18 cellular contexts compared by ENCODE assay signal in genomic region chr6:78701407-78701806, GRCh38.
DNase-seq lines count a peak whose midpoint lies in the region; ATAC-seq and TF ChIP-seq lines count a peak whose summit lies in the region.
"Had no signal": no experiment of that assay in that cellular context is flagged by ENCODE, and none has a peak within 500 bp of the region (broad histone marks: within the 10 kb centered on the region; RNA-seq: fewer than 3 reads in every experiment).

No MANE protein-coding gene starts in this region.

- peaks cover 10% of the 10 kb centered on the region for H3F3A ChIP-seq in SK-N-SH (replicated peaks; ENCODE audit: insufficient read depth)

- CTCF ChIA-PET in SK-N-SH (lab: Yijun Ruan, JAX) = no interaction called here

- H3K27ac ChIP-seq in SK-N-SH (ENCODE audit: low read depth in 2 of 2, low read length in 1 of 2) (peak overlapping the region in 1 of 2 experiments; percentile 61; a peak in 3 of 4 replicates), esophagus squamous epithelium (no peak overlapping the region)
- H3K27ac ChIP-seq: hepatocyte, thoracic aorta had no signal

- TF ChIP-seq CTCF in SK-N-SH (IDR thresholded peaks at IDR 0.05) (no peak), esophagus squamous epithelium (IDR thresholded peaks at IDR 0.05) (no peak)

- no peaks in the 10 kb centered on the region for H3K36me3 ChIP-seq in SK-N-SH (replicated peaks in 1 of 2; ENCODE audit: control insufficient read depth in 1 of 2, insufficient read depth in 2 of 2, low read length in 1 of 2)
- H3K36me3 ChIP-seq in esophagus squamous epithelium = no peaks in the 10 kb centered on the region
- H3K36me3 ChIP-seq: thoracic aorta had no signal

- no peak for TF ChIP-seq EP300 in SK-N-SH (IDR thresholded peaks at IDR 0.05; ENCODE audit: borderline replicate concordance in 1 of 2, low read depth in 1 of 2, low read length in 1 of 2)

- no peaks in the 10 kb centered on the region for H3K79me2 ChIP-seq in SK-N-SH (ENCODE audit: insufficient read depth)
- H3K79me2 ChIP-seq: hepatocyte had no signal

- no peak overlapping the region for H3K4me3 ChIP-seq in SK-N-SH (ENCODE audit: low read depth in 2 of 2, low read length in 1 of 2)
- no peak overlapping the region for H3K4me3 ChIP-seq in esophagus squamous epithelium
- H3K4me3 ChIP-seq: hepatocyte, thoracic aorta had no signal

- 4% methylated on average over 2 of the region's 2 CpGs for WGBS in SK-N-SH (ENCODE audit: low lambda C conversion rate)
- 44 to 48% methylated on average over 2 of the region's 2 CpGs for WGBS in esophagus squamous epithelium, 2 donors

- intact Hi-C loops in esophagus squamous epithelium (cut with DNase I) = no loop called here
- intact Hi-C loops in posterior vena cava (cut with DNase I) = no loop called here

- no peak for TF ChIP-seq RAD21 in SK-N-SH (IDR thresholded peaks at IDR 0.05; ENCODE audit: low read length)

- no peak for TF ChIP-seq POLR2A in esophagus squamous epithelium (IDR thresholded peaks at IDR 0.05)

- H3K4me1 ChIP-seq in SK-N-SH (ENCODE audit: control insufficient read depth in 1 of 2, insufficient read depth in 2 of 2, low read depth in 1 of 2, low read length in 1 of 2) = no peaks in the 10 kb centered on the region; a peak in 1 of 4 replicates
- H3K4me1 ChIP-seq in esophagus squamous epithelium = no peaks in the 10 kb centered on the region

- H4K20me1 ChIP-seq in SK-N-SH (ENCODE audit: insufficient read depth) = no peaks in the 10 kb centered on the region

- POLR2A ChIA-PET in SK-N-SH (lab: Yijun Ruan, JAX) = no interaction called here

- ATAC-seq in left lobe of liver = no peak
- ATAC-seq: left colon had no signal

- H3K9ac ChIP-seq in SK-N-SH = no peak overlapping the region

- H2AFZ ChIP-seq in SK-N-SH (ENCODE audit: low read depth) = no peak overlapping the region
- H2AFZ ChIP-seq: hepatocyte had no signal

- H3K9me3 ChIP-seq in SK-N-SH (no peaks in the 10 kb centered on the region), esophagus squamous epithelium (no peaks in the 10 kb centered on the region)
- H3K9me3 ChIP-seq: thoracic aorta had no signal

- DNase-seq in HCEC 1CT (peak; percentile 76), SK-N-SH (no peak), fibroblast of peridontal ligament (ENCODE audit: extremely low read depth) (peak; percentile 9), esophagus squamous epithelium (lab: John Stamatoyannopoulos, UW) (no peak), left lobe of liver (ENCODE audit: low spot score) (no peak), posterior vena cava (ENCODE audit: low spot score) (no peak), amygdala (lab: John Stamatoyannopoulos, UW) (no peak)
- DNase-seq: activated CD4-positive, CD25-positive, alpha-beta regulatory T cell treated with anti-CD3 and anti-CD28 coated beads, Interleukin-2, amount 50 U/mL, for 72 hours; activated effector memory CD4-positive, alpha-beta T cell treated with anti-CD3 and anti-CD28 coated beads, Interleukin-2, amount 50 U/mL, for 16 hours; anterior cingulate cortex; CD4-positive, CD25-positive, alpha-beta regulatory T cell; DMS79 treated with DMSO at 0.1 percent for 48 hours; left colon; NCI-H1436; NCI-H2227 treated with DMSO at 0.1 percent for 48 hours; SIG-M5 had no signal

- H3K27me3 ChIP-seq in SK-N-SH (ENCODE audit: insufficient read depth) (no peaks in the 10 kb centered on the region), esophagus squamous epithelium (no peaks in the 10 kb centered on the region)
- H3K27me3 ChIP-seq: hepatocyte had no signal

- no peaks in the 10 kb centered on the region for H3K9me2 ChIP-seq in SK-N-SH

- peak overlapping the region; percentile 2; the same call in 1 of the 2 replicates for H3K4me2 ChIP-seq in SK-N-SH
- H3K4me2 ChIP-seq: hepatocyte had no signal

TF ChIP-seq in SK-N-SH, 30 proteins besides CTCF, POLR2A, EP300 and RAD21:
- TF ChIP-seq JUND (IDR thresholded peaks at IDR 0.05) (peak; percentile 64), PBX3 (IDR thresholded peaks at IDR 0.05) (0 out of 2 replicates have a peak, but pooled peaks have one; percentile 13), USF2 (IDR thresholded peaks at IDR 0.05; ENCODE audit: borderline replicate concordance, low read depth, low read length) (no peak), RCOR1 (IDR thresholded peaks at IDR 0.05; ENCODE audit: low read length) (no peak), NFIC (IDR thresholded peaks at IDR 0.05; ENCODE audit: borderline replicate concordance) (peak; percentile 24; the same call in 1 of the 2 replicates), GATA2 (CRISPR knock-in tag; IDR thresholded peaks at IDR 0.05) (no peak), TCF12 (IDR thresholded peaks at IDR 0.05) (peak; percentile 20; the same call in 1 of the 2 replicates), FOSL2 (IDR thresholded peaks at IDR 0.05; ENCODE audit: borderline replicate concordance, low read depth) (peak; percentile 83)

Comparison
In these comparisons a context has a peak if more than half of its experiments do, and no peak if none do; other contexts are left out.
1. DNase-seq: peak in HCEC 1CT (single experiment) and fibroblast of peridontal ligament (single experiment); none in SK-N-SH (single experiment), esophagus squamous epithelium (single experiment), left lobe of liver (single experiment), posterior vena cava (single experiment) and amygdala (0 of 56).